In genomic region chr7:66920769-66921395, GRCh38 we compare ENCODE assay signal across 8 cellular contexts. TPM values are rescaled to one million over a fixed set of nuclear protein-coding genes. Genes with fewer than 3 reads are reported as not detected.
DNase-seq lines count a peak whose midpoint lies in the region; ATAC-seq and TF ChIP-seq lines count a peak whose summit lies in the region.

TSS of gene TMEM248 (plus strand) at chr7:66921225. CDS start at chr7:66941866, 20,641 bp downstream.

- 1 to 3% (median 2%) methylated on average over 53 to 67 of the region's 67 CpGs for WGBS in spleen, 5 donors

- peaks cover 0 to 29% (median 2%) of the 10 kb centered on the region in 6 donors for H3K36me3 ChIP-seq in spleen

- intact Hi-C loops in spleen (cut with DNase I; ENCODE audit: low total_unique reads), result no loop called here

- H3K9me3 ChIP-seq in AG04450 (ENCODE audit: control insufficient read depth, insufficient read depth, low read length), result no peaks in the 10 kb centered on the region
- H3K9me3 ChIP-seq in spleen, result no peaks in the 10 kb centered on the region

- TF ChIP-seq POLR2A in spleen (IDR thresholded peaks at IDR 0.05), result no peak

- CTCF ChIA-PET in AG04450 (lab: Charles Lee), result interaction anchor here (0.6 kb wide), 1 partner anchor 43 kb away, joined by 3 read pairs; no protein-coding TSS in a partner anchor

- peaks cover 19 to 54% (median 43%) of the 10 kb centered on the region in 6 donors for H3K4me1 ChIP-seq in spleen

- peak; percentile 48 for DNase-seq in AG04450 (ENCODE audit: low read depth, low spot score)
- peak; percentile 87 for DNase-seq in NCI-H226
- peak; percentile 86 for DNase-seq in activated CD4-positive, CD25-positive, alpha-beta regulatory T cell treated with anti-CD3 and anti-CD28 coated beads, Interleukin-2, amount 50 U/mL, for 16 hours (ENCODE audit: low read depth, low spot score)
- DNase-seq in central memory CD4-positive, alpha-beta T cell, result peak; percentile 92
- peak; percentile 91 for DNase-seq in inferior parietal cortex (ENCODE audit: extremely low spot score)
- peak; percentile 97 for DNase-seq in spleen

- TF ChIP-seq CTCF in AG04450 (IDR thresholded peaks at IDR 0.05; ENCODE audit: low read depth, low read length) (no peak), spleen (IDR thresholded peaks at IDR 0.05 in 8 of 11, conservative IDR thresholded peaks at IDR 0.05 in 3 of 11) (peak in 1 of 11 experiments; percentile 13)

- H3K27me3 ChIP-seq in AG04450 (ENCODE audit: control insufficient read depth, insufficient read depth, low read length), result no peaks in the 10 kb centered on the region
- no peaks in the 10 kb centered on the region for H3K27me3 ChIP-seq in spleen (replicated peaks in 1 of 7)

- H3K4me3 ChIP-seq in AG04450 (ENCODE audit: low read depth, low read length) (peak within 1 kb of the TSS; percentile 88), spleen (peak within 1 kb of the TSS; percentile 78 to 99 (median 92))

- POLR2A ChIA-PET in AG04450 (lab: Yijun Ruan, JAX), result interaction anchor here (0.7 to 1.4 kb wide), 5 partner anchors 16 to 1169 kb away, joined by 4 to 7 read pairs (median 6); no protein-coding TSS in a partner anchor

- ATAC-seq in GM18873 (IDR thresholded peaks at IDR 0.05; ENCODE audit: low FRiP score, unreplicated experiment) (peak; percentile 69), HG03139 (IDR thresholded peaks at IDR 0.05; ENCODE audit: unreplicated experiment) (peak; percentile 87)

- H3K27ac ChIP-seq in AG04450 (ENCODE audit: low read depth, low read length) (peak within 1 kb of the TSS; percentile 57), spleen (peak within 1 kb of the TSS; percentile 73 to 94 (median 87))

RNA-seq across cellular contexts. Expression of gene TMEM248, which starts in this region (rescaled TPM):
- polyA plus RNA-seq in AG04450 (2011; rRNA removed), result 145 and 176 TPM in 2 replicates
- polyA minus RNA-seq in AG04450 (2011; rRNA and poly(A)+ RNA removed), result 278 and 389 TPM in 2 replicates
- total RNA-seq in spleen, result 100 to 1,000 TPM in 3 of 7 donors, 10 to 100 TPM in 4; 79.7 to 142 (median 93.7) TPM
- 10 to 100 TPM; 21.5 to 30.9 (median 25.8) TPM for polyA plus RNA-seq in spleen

Comparison
In these comparisons a context has a peak if more than half of its experiments do, and no peak if none do; other contexts are left out.
1. Peak in every context shown above with its lines: DNase-seq, ATAC-seq, H3K4me3 ChIP-seq and H3K27ac ChIP-seq.